Comparison of ENCODE assay signal across 11 cellular contexts in genomic region chr20:62575976-62576722, GRCh38.
"Had no signal": no experiment of that assay in that cellular context is flagged by ENCODE, and none has a peak within 500 bp of the region (broad histone marks: within the 10 kb centered on the region; RNA-seq: fewer than 3 reads in every experiment).

No MANE protein-coding gene starts in this region.

- H3K36me3 Mint-ChIP-seq: immature natural killer cell; natural killer cell; stimulated activated naive B cell treated with anti-CD40 and anti-IgM and Interleukin-4, amounts not matched to agents 10 μg/mL and 1 μg/mL and 100 μg/mL, for 72 hours had no signal

- ATAC-seq: lower lobe of right lung had no signal

- H3K4me3 Mint-ChIP-seq: immature natural killer cell; natural killer cell; neural crest cell; stimulated activated naive B cell treated with anti-CD40 and anti-IgM and Interleukin-4, amounts not matched to agents 10 μg/mL and 1 μg/mL and 100 μg/mL, for 72 hours had no signal

- H3K9me3 Mint-ChIP-seq: natural killer cell, neural crest cell had no signal

- DNase-seq: effector memory CD4-positive, alpha-beta T cell; immature natural killer cell; lower lobe of right lung; natural killer cell; small intestine; stimulated activated CD4-positive, alpha-beta T cell treated with anti-CD3 and anti-CD28 coated beads, Interleukin-15, amount 100 ng/mL, for 24 hours; stimulated activated CD4-positive, alpha-beta T cell treated with anti-CD3 and anti-CD28 coated beads, Interleukin-2, amount 100 ng/mL, for 48 hours; stimulated activated naive B cell treated with anti-CD40 and anti-IgM and Interleukin-4, amounts not matched to agents 10 μg/mL and 1 μg/mL and 100 μg/mL, for 72 hours; stomach; thyroid gland had no signal

- H3K27ac Mint-ChIP-seq: immature natural killer cell; natural killer cell; stimulated activated naive B cell treated with anti-CD40 and anti-IgM and Interleukin-4, amounts not matched to agents 10 μg/mL and 1 μg/mL and 100 μg/mL, for 72 hours had no signal
